In genomic region chr5:1521671-1522600, GRCh38 we compare ENCODE assay signal across 8 cellular contexts. TPM values are rescaled to one million over a fixed set of nuclear protein-coding genes. Genes with fewer than 3 reads are reported as not detected.
DNase-seq lines count a peak whose midpoint lies in the region; ATAC-seq lines count a peak whose summit lies in the region.

No MANE protein-coding gene starts in this region.

- H3K4me1 Mint-ChIP-seq in natural killer cell treated with Interleukin-12 subunit alpha and Interleukin-12 subunit beta and Interleukin-15 and Interleukin-18, amount 100 ng/mL, for 72 hours (ENCODE audit: low read depth in 2 of 2): peaks cover 40 to 54% of the 10 kb centered on the region in 2 donors

- peak overlapping the region; percentile 14 for H3K9ac ChIP-seq in endocrine pancreas (ENCODE audit: control insufficient read depth, insufficient read depth, low read length)

- no peaks in the 10 kb centered on the region for H3K27me3 Mint-ChIP-seq in natural killer cell treated with Interleukin-12 subunit alpha and Interleukin-12 subunit beta and Interleukin-15 and Interleukin-18, amount 100 ng/mL, for 72 hours

- H3K36me3 Mint-ChIP-seq in natural killer cell treated with Interleukin-12 subunit alpha and Interleukin-12 subunit beta and Interleukin-15 and Interleukin-18, amount 100 ng/mL, for 72 hours: no peaks in the 10 kb centered on the region

- H3K9me3 Mint-ChIP-seq in natural killer cell treated with Interleukin-12 subunit alpha and Interleukin-12 subunit beta and Interleukin-15 and Interleukin-18, amount 100 ng/mL, for 72 hours: no peaks in the 10 kb centered on the region

- ATAC-seq in natural killer cell treated with Interleukin-12 subunit alpha and Interleukin-12 subunit beta and Interleukin-15 and Interleukin-18, amount 100 ng/mL, for 72 hours: peak in 1 of 2 donors; percentile 1
- ATAC-seq in GM21528 (IDR thresholded peaks at IDR 0.05; ENCODE audit: low FRiP score, unreplicated experiment) (no peak), HG02571 (IDR thresholded peaks at IDR 0.05; ENCODE audit: unreplicated experiment) (no peak)

- H3K27ac Mint-ChIP-seq in natural killer cell treated with Interleukin-12 subunit alpha and Interleukin-12 subunit beta and Interleukin-15 and Interleukin-18, amount 100 ng/mL, for 72 hours: peak overlapping the region; percentile 88 to 89

- H3K4me3 Mint-ChIP-seq in natural killer cell treated with Interleukin-12 subunit alpha and Interleukin-12 subunit beta and Interleukin-15 and Interleukin-18, amount 100 ng/mL, for 72 hours: peak overlapping the region; percentile 96

- H3K4me3 ChIP-seq in endocrine pancreas (ENCODE audit: control insufficient read depth, insufficient read depth, low read length): no peak overlapping the region

- H3K9me3 ChIP-seq in endocrine pancreas (ENCODE audit: control insufficient read depth, low read length): no peaks in the 10 kb centered on the region

- DNase-seq in activated gamma-delta T cell treated with Interleukin-2 at 50 U/mL for 16 hours (peak; percentile 0), activated gamma-delta T cell (lab: John Stamatoyannopoulos, UW) (no peak), SK-N-DZ (ENCODE audit: low spot score) (peak; percentile 19), putamen (ENCODE audit: low spot score) (no peak)
- peak; percentile 75 for DNase-seq in natural killer cell treated with Interleukin-12 subunit alpha and Interleukin-12 subunit beta and Interleukin-15 and Interleukin-18, amount 100 ng/mL, for 72 hours (ENCODE audit: low spot score)

- no peaks in the 10 kb centered on the region for H3K27me3 ChIP-seq in endocrine pancreas (ENCODE audit: control insufficient read depth, insufficient read depth, low read length)

- H3K4me1 ChIP-seq in endocrine pancreas (ENCODE audit: control insufficient read depth, insufficient read depth, low read length): no peaks in the 10 kb centered on the region

- H3K36me3 ChIP-seq in endocrine pancreas (ENCODE audit: control insufficient read depth, insufficient read depth, low read length): no peaks in the 10 kb centered on the region

RNA-seq across cellular contexts. Expression of gene LPCAT1, which starts 1.8 kb away (rescaled TPM):
- 73.8 and 87.2 TPM in 2 replicates for polyA plus RNA-seq in SK-N-DZ (2014; cell fraction: cytosol; rRNA removed)
- polyA plus RNA-seq in SK-N-DZ (2014; cell fraction: nucleus; rRNA removed): 46.6 and 62.7 TPM in 2 replicates
- 100 to 1,000 TPM in 1 of 2 donors, 10 to 100 TPM in 1; 90.0 to 179 TPM for total RNA-seq in natural killer cell treated with Interleukin-12 subunit alpha and Interleukin-12 subunit beta and Interleukin-15 and Interleukin-18, amount 100 ng/mL, for 72 hours

Comparison
In these comparisons a context has a peak if more than half of its experiments do, and no peak if none do; other contexts are left out.
1. DNase-seq: peak in activated gamma-delta T cell treated with Interleukin-2 at 50 U/mL for 16 hours (single experiment), SK-N-DZ (single experiment) and natural killer cell treated with Interleukin-12 subunit alpha and Interleukin-12 subunit beta and Interleukin-15 and Interleukin-18, amount 100 ng/mL, for 72 hours (single experiment); none in activated gamma-delta T cell (single experiment) and putamen (single experiment).